In the genomic region with DNA sequence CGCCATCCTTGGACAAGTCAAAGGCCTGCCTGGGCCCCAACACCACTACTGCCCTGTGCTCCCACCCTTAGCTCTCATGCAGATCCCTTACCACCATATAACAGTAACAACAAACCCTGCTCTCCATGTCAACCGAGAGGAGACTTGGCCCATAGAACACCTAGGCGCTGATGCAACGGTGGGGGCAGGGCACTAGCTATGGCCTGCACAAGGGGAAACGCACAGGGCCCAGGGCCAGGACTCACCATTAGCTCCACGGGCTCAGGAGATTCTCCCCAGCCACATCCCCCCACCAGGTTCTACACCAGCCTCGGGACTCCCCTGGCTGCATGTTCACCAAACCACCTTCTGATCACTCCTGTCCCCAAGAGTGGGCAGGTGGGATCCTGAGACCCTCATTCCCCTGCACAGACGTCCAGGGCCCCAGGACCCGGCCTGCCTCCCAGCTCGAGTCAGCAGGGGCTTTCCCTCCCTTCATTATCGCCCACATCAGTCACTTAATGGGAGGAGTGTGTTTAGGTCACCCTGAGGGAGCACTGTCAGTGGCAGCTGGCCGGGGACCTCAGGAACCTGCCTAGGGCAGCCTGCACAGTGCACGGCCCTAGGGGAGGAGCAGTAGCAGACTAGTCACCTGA, we compare ENCODE assay signal across 21 cellular contexts. TPM values are rescaled to one million over a fixed set of nuclear protein-coding genes. Genes with fewer than 3 reads are reported as not detected.
DNase-seq lines count a peak whose midpoint lies in the region; ATAC-seq, FAIRE-seq and TF ChIP-seq lines count a peak whose summit lies in the region.
"Had no signal": no experiment of that assay in that cellular context is flagged by ENCODE, and none has a peak within 500 bp of the region (broad histone marks: within the 10 kb centered on the region; RNA-seq: fewer than 3 reads in every experiment).

No MANE protein-coding gene starts in this region.

- H3K27me3 ChIP-seq in HepG2 (ENCODE audit: control insufficient read depth in 1 of 2, insufficient read depth in 2 of 2, low read length in 2 of 2) (no peaks in the 10 kb centered on the region), right lobe of liver (no peaks in the 10 kb centered on the region), psoas muscle (ENCODE audit: insufficient read depth in 3 of 3, low read length in 2 of 3) (no peaks in the 10 kb centered on the region)
- H3K27me3 ChIP-seq: BLaER1 treated with 17β-estradiol and CSF1 and Interleukin-3, amounts not matched to agents 10 nM and 100 nM had no signal

- no peak for TF ChIP-seq RAD21 in HepG2 (CRISPR knock-in tag; IDR thresholded peaks at IDR 0.05)

- CTCF ChIA-PET in HepG2 (lab: Yijun Ruan, JAX; ENCODE audit: low intra/inter-chr PET ratio, low total read pairs): no interaction called here

- TF ChIP-seq POLR2A in HepG2 (IDR thresholded peaks at IDR 0.05; ENCODE audit: insufficient read depth in 1 of 2, low read depth in 2 of 2, low read length in 2 of 2) (no peak), right lobe of liver (IDR thresholded peaks at IDR 0.05) (no peak)

- peaks cover 26 to 56% of the 10 kb centered on the region in 2 experiments; a peak in 4 of 5 replicates for H3K36me3 ChIP-seq in HepG2 (replicated peaks in 1 of 2; ENCODE audit: control insufficient read depth in 1 of 2, insufficient read depth in 2 of 2, low read length in 2 of 2)
- no peaks in the 10 kb centered on the region for H3K36me3 ChIP-seq in right lobe of liver
- H3K36me3 ChIP-seq in psoas muscle (ENCODE audit: insufficient read depth in 1 of 2, low read depth in 1 of 2): peaks cover 0 to 15% of the 10 kb centered on the region in 2 donors

- peaks cover 2% of the 10 kb centered on the region for H3K79me2 ChIP-seq in HepG2 (ENCODE audit: insufficient read depth, low read length)

- TF ChIP-seq CTCF in HepG2 (CRISPR knock-in tag; IDR thresholded peaks at IDR 0.05): no peak
- no peak for TF ChIP-seq CTCF in right lobe of liver (IDR thresholded peaks at IDR 0.05)
- no peak for TF ChIP-seq CTCF in coronary artery (IDR thresholded peaks at IDR 0.05)
- TF ChIP-seq CTCF in psoas muscle (IDR thresholded peaks at IDR 0.05): no peak

- WGBS in HepG2 (ENCODE audit: low lambda C conversion rate): 96% methylated on average over 13 of the region's 13 CpGs
- WGBS in right lobe of liver (ENCODE audit: insufficient coverage, low coverage, low lambda C conversion rate, missing lambda C conversion rate): 100% methylated on average over 3 of the region's 13 CpGs
- WGBS in psoas muscle, 3 donors: 86 to 94% (median 91%) methylated on average over 13 of the region's 13 CpGs

- in situ Hi-C loops in HepG2 (cut with HindIII; ENCODE audit: extremely low pct_ligation_motif_present, low pct_unique_long_range_greater_than_20kb): loop anchor here (10.0 kb wide), 1 partner anchor 176 kb away; no protein-coding TSS in a partner anchor

- DNase-seq in HepG2 (ENCODE audit: low spot score): no peak
- no peak for DNase-seq in right lobe of liver
- peak; percentile 50 for DNase-seq in coronary artery (ENCODE audit: low spot score)
- DNase-seq in posterior vena cava (ENCODE audit: low spot score): peak; percentile 72
- no peak for DNase-seq in psoas muscle
- DNase-seq: CD8-positive, alpha-beta T cell; DMS53; EL; GOT3; MV-4-11; NCI-H1417; NCI-H187; NCI-H2107; NCI-H510A treated with DMSO at 0.1 percent for 48 hours; NCI-H82; RPMI8226; SIG-M5 had no signal

- H2AFZ ChIP-seq in HepG2 (ENCODE audit: low read length): no peak overlapping the region

- no peak for TF ChIP-seq EP300 in HepG2 (IDR thresholded peaks at IDR 0.05; ENCODE audit: low read depth in 2 of 2, low read length in 2 of 2)
- no peak for TF ChIP-seq EP300 in HepG2 (CRISPR knock-in tag; IDR thresholded peaks at IDR 0.05; ENCODE audit: borderline replicate concordance)

- H3K9me3 ChIP-seq in HepG2 (ENCODE audit: low read length): peaks cover 36% of the 10 kb centered on the region
- peaks cover 0 to 3% (median 0%) of the 10 kb centered on the region in 4 donors for H3K9me3 ChIP-seq in right lobe of liver
- H3K9me3 ChIP-seq in psoas muscle: peaks cover 8% of the 10 kb centered on the region

- H3K27ac ChIP-seq in HepG2 (ENCODE audit: extremely low read length, insufficient read depth, low read length) (no peak overlapping the region), right lobe of liver (no peak overlapping the region), coronary artery (no peak overlapping the region), psoas muscle (no peak overlapping the region)
- H3K27ac ChIP-seq: BLaER1 treated with 17β-estradiol and CSF1 and Interleukin-3, amounts not matched to agents 10 nM and 100 nM; KMS-11 had no signal

- ATAC-seq in HepG2 (no peak; the same call in 2 of the 3 replicates), right lobe of liver (no peak), HG03469 (IDR thresholded peaks at IDR 0.05; ENCODE audit: unreplicated experiment) (no peak), psoas muscle (no peak), HG03439 (IDR thresholded peaks at IDR 0.05; ENCODE audit: unreplicated experiment) (no peak)
- ATAC-seq: CD8-positive, alpha-beta T cell had no signal

- H3K4me3 ChIP-seq in HepG2 (replicated peaks in 1 of 3; ENCODE audit: insufficient read depth in 1 of 3, low read depth in 2 of 3, low read length in 3 of 3) (no peak overlapping the region), right lobe of liver (no peak overlapping the region), coronary artery (no peak overlapping the region), psoas muscle (no peak overlapping the region)
- H3K4me3 ChIP-seq: BLaER1 treated with 17β-estradiol and CSF1 and Interleukin-3, amounts not matched to agents 10 nM and 100 nM had no signal

- POLR2A ChIA-PET in HepG2 (lab: Yijun Ruan, JAX): no interaction called here

- no peak overlapping the region for H3K4me2 ChIP-seq in HepG2 (ENCODE audit: low read depth, low read length)
- H3K4me2 ChIP-seq: BLaER1 treated with 17β-estradiol and CSF1 and Interleukin-3, amounts not matched to agents 10 nM and 100 nM; KMS-11 had no signal

- no peak for FAIRE-seq in HepG2 (lab: Jason Lieb, UNC)

- H4K20me1 ChIP-seq in HepG2 (ENCODE audit: insufficient read depth, low read length): no peaks in the 10 kb centered on the region

- intact Hi-C loops in HepG2 (cut with micrococcal nuclease; ENCODE audit: unreplicated experiment) (no loop called here), right lobe of liver (cut with DNase I) (no loop called here), posterior vena cava (cut with DNase I) (no loop called here), psoas muscle (cut with DNase I) (no loop called here)

- BruUV-seq in HepG2 (replicated peaks; lab: Mats Ljungman, UMichigan): no TSS peak

- H3K4me1 ChIP-seq in HepG2 (ENCODE audit: insufficient read depth, low read length): no peaks in the 10 kb centered on the region
- H3K4me1 ChIP-seq in right lobe of liver: no peaks in the 10 kb centered on the region
- no peaks in the 10 kb centered on the region for H3K4me1 ChIP-seq in psoas muscle

- H3K9ac ChIP-seq in HepG2 (ENCODE audit: insufficient read depth, low read depth, low read length): no peak overlapping the region
- H3K9ac ChIP-seq: BLaER1 treated with 17β-estradiol and CSF1 and Interleukin-3, amounts not matched to agents 10 nM and 100 nM; KMS-11 had no signal

RNA-seq across cellular contexts. Expression of gene ANKMY1, which starts 29.3 kb away (rescaled TPM):
- total RNA-seq in HepG2 (2016; rRNA removed; fragmentation: Illumina TruSeq; extraction: Trizol) (7.3 and 11.7 TPM in 2 replicates), right lobe of liver (10 to 100 TPM in 1 of 6 experiments, 1 to 10 TPM in 5; 6.6 to 11.0 (median 9.0) TPM), posterior vena cava (10 to 100 TPM in 1 of 2 donors, 1 to 10 TPM in 1; 7.1 to 12.9 TPM), psoas muscle (1 to 10 TPM; 3.0 to 5.8 (median 4.6) TPM)
- 9.7 and 12.6 TPM in 2 replicates for total RNA-seq in HepG2 (2016; cell fraction: cytosol; rRNA removed; fragmentation: Illumina TruSeq; extraction: Trizol; ENCODE audit: low read depth)
- total RNA-seq in HepG2 (2016; cell fraction: insoluble cytoplasmic fraction; rRNA removed; fragmentation: Illumina TruSeq; extraction: Trizol): 8.8 and 12.4 TPM in 2 replicates
- total RNA-seq in HepG2 (2016; cell fraction: membrane; rRNA removed; fragmentation: Illumina TruSeq; extraction: Trizol): 10.6 and 11.9 TPM in 2 replicates
- 23.2 and 30.1 TPM in 2 replicates for total RNA-seq in HepG2 (2016; cell fraction: nucleus; rRNA removed; fragmentation: Illumina TruSeq; extraction: Trizol)
- polyA plus RNA-seq in HepG2 (2011; rRNA removed) (18.8 and 20.5 TPM in 2 replicates), psoas muscle (1 to 10 TPM; 1.4 to 2.5 (median 2.4) TPM)
- 11.7 and 12.1 TPM in 2 replicates for polyA plus RNA-seq in HepG2 (2011; cell fraction: cytosol; rRNA removed)
- polyA plus RNA-seq in HepG2 (2011; cell fraction: nucleus; rRNA removed): 55.1 and 66.4 TPM in 2 replicates
- polyA plus RNA-seq in HepG2 (2012): 8.0 and 8.9 TPM in 2 replicates
- polyA plus RNA-seq in HepG2 (2016; cell fraction: cytosol; fragmentation: Illumina TruSeq; extraction: Trizol; ENCODE audit: low read depth): 2.6 and 3.4 TPM in 2 replicates
- polyA plus RNA-seq in HepG2 (2016; cell fraction: insoluble cytoplasmic fraction; fragmentation: Illumina TruSeq; extraction: Trizol; ENCODE audit: low read depth): 7.8 and 8.8 TPM in 2 replicates
- 4.9 and 6.3 TPM in 2 replicates for polyA plus RNA-seq in HepG2 (2016; cell fraction: membrane; fragmentation: Illumina TruSeq; extraction: Trizol; ENCODE audit: low read depth)
- polyA plus RNA-seq in HepG2 (2016; cell fraction: nucleus; fragmentation: Illumina TruSeq; extraction: Trizol; ENCODE audit: insufficient read depth, low read depth): 30.4 and 35.4 TPM in 2 replicates
- polyA minus RNA-seq in HepG2 (2011; rRNA and poly(A)+ RNA removed; ENCODE audit: low replicate concordance): 41.3 and 43.1 TPM in 2 replicates
- polyA minus RNA-seq in HepG2 (2011; cell fraction: cytosol; rRNA and poly(A)+ RNA removed): 6.0 and 6.9 TPM in 2 replicates
- polyA minus RNA-seq in HepG2 (2011; cell fraction: nucleus; rRNA and poly(A)+ RNA removed): 52.8 and 56.1 TPM in 2 replicates

RNA-seq across cellular contexts. Expression of gene DUSP28, which starts 31.6 kb away (rescaled TPM):
- total RNA-seq in HepG2 (2016; rRNA removed; fragmentation: Illumina TruSeq; extraction: Trizol) (2.5 and 5.2 TPM in 2 replicates), right lobe of liver (1 to 10 TPM; 1.3 to 3.5 (median 2.1) TPM), posterior vena cava (1 to 10 TPM; 2.0 to 2.3 TPM), psoas muscle (10 to 100 TPM; 10.4 to 12.9 (median 12.7) TPM)
- total RNA-seq in HepG2 (2016; cell fraction: cytosol; rRNA removed; fragmentation: Illumina TruSeq; extraction: Trizol; ENCODE audit: low read depth): 4.5 and 4.9 TPM in 2 replicates
- 2.9 and 5.6 TPM in 2 replicates for total RNA-seq in HepG2 (2016; cell fraction: insoluble cytoplasmic fraction; rRNA removed; fragmentation: Illumina TruSeq; extraction: Trizol)
- 6.2 and 6.3 TPM in 2 replicates for total RNA-seq in HepG2 (2016; cell fraction: membrane; rRNA removed; fragmentation: Illumina TruSeq; extraction: Trizol)
- 7.1 TPM in 2 replicates for total RNA-seq in HepG2 (2016; cell fraction: nucleus; rRNA removed; fragmentation: Illumina TruSeq; extraction: Trizol)
- polyA plus RNA-seq in HepG2 (2011; rRNA removed) (6.7 and 8.6 TPM in 2 replicates), psoas muscle (10 to 100 TPM in 1 of 3 donors, 1 to 10 TPM in 2; 6.6 to 18.1 (median 9.5) TPM)
- 3.4 and 4.1 TPM in 2 replicates for polyA plus RNA-seq in HepG2 (2011; cell fraction: cytosol; rRNA removed)
- 6.6 and 6.7 TPM in 2 replicates for polyA plus RNA-seq in HepG2 (2011; cell fraction: nucleus; rRNA removed)
- polyA plus RNA-seq in HepG2 (2012): 5.4 and 6.8 TPM in 2 replicates
- 4.9 and 6.2 TPM in 2 replicates for polyA plus RNA-seq in HepG2 (2016; cell fraction: cytosol; fragmentation: Illumina TruSeq; extraction: Trizol; ENCODE audit: low read depth)
- polyA plus RNA-seq in HepG2 (2016; cell fraction: insoluble cytoplasmic fraction; fragmentation: Illumina TruSeq; extraction: Trizol; ENCODE audit: low read depth): 3.9 and 4.1 TPM in 2 replicates
- 5.5 and 7.1 TPM in 2 replicates for polyA plus RNA-seq in HepG2 (2016; cell fraction: membrane; fragmentation: Illumina TruSeq; extraction: Trizol; ENCODE audit: low read depth)
- polyA plus RNA-seq in HepG2 (2016; cell fraction: nucleus; fragmentation: Illumina TruSeq; extraction: Trizol; ENCODE audit: insufficient read depth, low read depth): 11.1 and 15.5 TPM in 2 replicates
- 2.8 and 4.2 TPM in 2 replicates for polyA minus RNA-seq in HepG2 (2011; rRNA and poly(A)+ RNA removed; ENCODE audit: low replicate concordance)
- polyA minus RNA-seq in HepG2 (2011; cell fraction: cytosol; rRNA and poly(A)+ RNA removed): 1.7 and 2.2 TPM in 2 replicates
- 11.5 and 12.3 TPM in 2 replicates for polyA minus RNA-seq in HepG2 (2011; cell fraction: nucleus; rRNA and poly(A)+ RNA removed)

RNA-seq across cellular contexts. Expression of gene RNPEPL1, which starts 39.8 kb away (rescaled TPM):
- total RNA-seq in HepG2 (2016; rRNA removed; fragmentation: Illumina TruSeq; extraction: Trizol) (13.0 and 27.6 TPM in 2 replicates), right lobe of liver (100 to 1,000 TPM in 1 of 6 experiments, 10 to 100 TPM in 5; 24.7 to 105 (median 31.0) TPM), posterior vena cava (10 to 100 TPM; 47.1 to 49.3 TPM), psoas muscle (10 to 100 TPM; 48.8 to 70.4 (median 59.0) TPM)
- total RNA-seq in HepG2 (2016; cell fraction: cytosol; rRNA removed; fragmentation: Illumina TruSeq; extraction: Trizol; ENCODE audit: low read depth): 21.9 and 24.8 TPM in 2 replicates
- 12.9 and 23.2 TPM in 2 replicates for total RNA-seq in HepG2 (2016; cell fraction: insoluble cytoplasmic fraction; rRNA removed; fragmentation: Illumina TruSeq; extraction: Trizol)
- total RNA-seq in HepG2 (2016; cell fraction: membrane; rRNA removed; fragmentation: Illumina TruSeq; extraction: Trizol): 50.1 and 53.8 TPM in 2 replicates
- total RNA-seq in HepG2 (2016; cell fraction: nucleus; rRNA removed; fragmentation: Illumina TruSeq; extraction: Trizol): 17.5 and 21.9 TPM in 2 replicates
- polyA plus RNA-seq in HepG2 (2011; rRNA removed) (18.0 and 28.8 TPM in 2 replicates), psoas muscle (10 to 100 TPM; 59.2 to 79.6 (median 71.9) TPM)
- polyA plus RNA-seq in HepG2 (2011; cell fraction: cytosol; rRNA removed): 20.3 and 26.3 TPM in 2 replicates
- 94.3 and 114 TPM in 2 replicates for polyA plus RNA-seq in HepG2 (2011; cell fraction: nucleus; rRNA removed)
- 37.2 and 56.3 TPM in 2 replicates for polyA plus RNA-seq in HepG2 (2012)
- 43.4 and 46.1 TPM in 2 replicates for polyA plus RNA-seq in HepG2 (2016; cell fraction: cytosol; fragmentation: Illumina TruSeq; extraction: Trizol; ENCODE audit: low read depth)
- polyA plus RNA-seq in HepG2 (2016; cell fraction: insoluble cytoplasmic fraction; fragmentation: Illumina TruSeq; extraction: Trizol; ENCODE audit: low read depth): 40.1 and 49.6 TPM in 2 replicates
- 85.0 and 102 TPM in 2 replicates for polyA plus RNA-seq in HepG2 (2016; cell fraction: membrane; fragmentation: Illumina TruSeq; extraction: Trizol; ENCODE audit: low read depth)
- polyA plus RNA-seq in HepG2 (2016; cell fraction: nucleus; fragmentation: Illumina TruSeq; extraction: Trizol; ENCODE audit: insufficient read depth, low read depth): 57.9 and 59.3 TPM in 2 replicates
- polyA minus RNA-seq in HepG2 (2011; rRNA and poly(A)+ RNA removed; ENCODE audit: low replicate concordance): 15.3 and 64.5 TPM in 2 replicates
- 55.0 and 57.6 TPM in 2 replicates for polyA minus RNA-seq in HepG2 (2011; cell fraction: cytosol; rRNA and poly(A)+ RNA removed)
- polyA minus RNA-seq in HepG2 (2011; cell fraction: nucleus; rRNA and poly(A)+ RNA removed): 18.6 and 21.0 TPM in 2 replicates

RNA-seq across cellular contexts. Expression of gene CAPN10, which starts 58.0 kb away (rescaled TPM):
- 16.5 and 32.4 TPM in 2 replicates for total RNA-seq in HepG2 (2016; rRNA removed; fragmentation: Illumina TruSeq; extraction: Trizol)
- 18.3 and 20.3 TPM in 2 replicates for total RNA-seq in HepG2 (2016; cell fraction: cytosol; rRNA removed; fragmentation: Illumina TruSeq; extraction: Trizol; ENCODE audit: low read depth)
- total RNA-seq in HepG2 (2016; cell fraction: insoluble cytoplasmic fraction; rRNA removed; fragmentation: Illumina TruSeq; extraction: Trizol): 16.1 and 35.0 TPM in 2 replicates
- 28.2 and 28.4 TPM in 2 replicates for total RNA-seq in HepG2 (2016; cell fraction: membrane; rRNA removed; fragmentation: Illumina TruSeq; extraction: Trizol)
- total RNA-seq in HepG2 (2016; cell fraction: nucleus; rRNA removed; fragmentation: Illumina TruSeq; extraction: Trizol): 26.3 and 36.2 TPM in 2 replicates
- 27.6 and 40.7 TPM in 2 replicates for polyA plus RNA-seq in HepG2 (2011; rRNA removed)
- 15.8 and 24.7 TPM in 2 replicates for polyA plus RNA-seq in HepG2 (2011; cell fraction: cytosol; rRNA removed)
- polyA plus RNA-seq in HepG2 (2011; cell fraction: nucleus; rRNA removed): 157 and 173 TPM in 2 replicates
- polyA plus RNA-seq in HepG2 (2012): 24.4 and 27.6 TPM in 2 replicates
- 9.1 and 9.4 TPM in 2 replicates for polyA plus RNA-seq in HepG2 (2016; cell fraction: cytosol; fragmentation: Illumina TruSeq; extraction: Trizol; ENCODE audit: low read depth)
- 17.4 and 18.2 TPM in 2 replicates for polyA plus RNA-seq in HepG2 (2016; cell fraction: insoluble cytoplasmic fraction; fragmentation: Illumina TruSeq; extraction: Trizol; ENCODE audit: low read depth)
- 15.5 and 17.2 TPM in 2 replicates for polyA plus RNA-seq in HepG2 (2016; cell fraction: membrane; fragmentation: Illumina TruSeq; extraction: Trizol; ENCODE audit: low read depth)
- 59.4 and 61.4 TPM in 2 replicates for polyA plus RNA-seq in HepG2 (2016; cell fraction: nucleus; fragmentation: Illumina TruSeq; extraction: Trizol; ENCODE audit: insufficient read depth, low read depth)
- 11.2 and 33.8 TPM in 2 replicates for polyA minus RNA-seq in HepG2 (2011; rRNA and poly(A)+ RNA removed; ENCODE audit: low replicate concordance)
- 10.8 TPM in 2 replicates for polyA minus RNA-seq in HepG2 (2011; cell fraction: cytosol; rRNA and poly(A)+ RNA removed)
- 50.0 and 57.6 TPM in 2 replicates for polyA minus RNA-seq in HepG2 (2011; cell fraction: nucleus; rRNA and poly(A)+ RNA removed)
- 10 to 100 TPM in 2 of 6 experiments, 1 to 10 TPM in 4; 7.2 to 13.8 (median 9.1) TPM for total RNA-seq in right lobe of liver
- 10 to 100 TPM; 18.6 to 22.6 TPM for total RNA-seq in posterior vena cava
- total RNA-seq in psoas muscle: 1 to 10 TPM; 5.0 to 9.9 (median 7.6) TPM
- polyA plus RNA-seq in psoas muscle: 10 to 100 TPM in 2 of 3 donors, 1 to 10 TPM in 1; 8.9 to 15.0 (median 13.1) TPM

Comparison
In these comparisons a context has a peak if more than half of its experiments do, and no peak if none do; other contexts are left out.
1. DNase-seq: peak in coronary artery (single experiment) and posterior vena cava (single experiment); none in HepG2 (single experiment), right lobe of liver (0 of 3) and psoas muscle (0 of 2).